23 cellular contexts compared by ENCODE assay signal in genomic region chr12:94010307-94010706, GRCh38.
A peak's percentile ranks its signal among the peaks of the same experiment; 100 is the strongest.
DNase-seq lines count a peak whose midpoint lies in the region; ATAC-seq, FAIRE-seq and TF ChIP-seq lines count a peak whose summit lies in the region.
"Had no signal": no experiment of that assay in that cellular context is flagged by ENCODE, and none has a peak within 500 bp of the region (broad histone marks: within the 10 kb centered on the region; RNA-seq: fewer than 3 reads in every experiment).

No MANE protein-coding gene starts in this region.

- H3K4me2 ChIP-seq in H1 (ENCODE audit: insufficient read depth in 1 of 2, low read depth in 2 of 2, low read length in 2 of 2), result peak overlapping the region in 1 of 2 experiments; percentile 23; a peak in 1 of 4 replicates
- H3K4me2 ChIP-seq: KMS-11 had no signal

- H3K18ac ChIP-seq in H1 (ENCODE audit: extremely low read depth, low read length), result no peak overlapping the region

- no peak overlapping the region for H3K27ac ChIP-seq in H1 (ENCODE audit: low read depth, low read length)
- H3K27ac ChIP-seq in iPS-20b (ENCODE audit: low read length), result no peak overlapping the region
- no peak overlapping the region for H3K27ac ChIP-seq in small intestine (ENCODE audit: low read depth in 1 of 2, low read length in 1 of 2)
- H3K27ac ChIP-seq: C4-2B, KMS-11, Peyer's patch, SJCRH30 had no signal

- CTCF ChIA-PET in H1 (lab: Charles Lee; ENCODE audit: partially characterized antibody), result interaction anchor here (0.8 to 1.4 kb wide), 3 partner anchors 15 to 91 kb away, joined by 3 to 4 read pairs (median 3); no protein-coding TSS in a partner anchor

- H3K4me3 ChIP-seq in H7 (ENCODE audit: insufficient read depth, low read depth, low read length), result no peak overlapping the region
- H3K4me3 ChIP-seq in H1 (ENCODE audit: extremely low read depth in 1 of 4, insufficient read depth in 2 of 4, low read depth in 3 of 4, low read length in 4 of 4), result no peak overlapping the region
- peak overlapping the region; percentile 17; the same call in 1 of the 2 replicates for H3K4me3 ChIP-seq in iPS-20b (ENCODE audit: low read length)
- no peak overlapping the region for H3K4me3 ChIP-seq in small intestine (ENCODE audit: low read depth in 1 of 2, low read length in 2 of 2)
- H3K4me3 ChIP-seq: Peyer's patch, SJCRH30 had no signal

- H3K4me1 ChIP-seq in H1 (replicated peaks in 1 of 4; ENCODE audit: control insufficient read depth in 3 of 4, insufficient read depth in 4 of 4, low read length in 3 of 4) (peaks cover 0 to 4% (median 3%) of the 10 kb centered on the region in 4 experiments; a peak in 4 of 7 replicates), iPS-20b (ENCODE audit: insufficient read depth, low read length) (peaks cover 14% of the 10 kb centered on the region; the same call in 1 of the 2 replicates), small intestine (ENCODE audit: control insufficient read depth in 2 of 2, insufficient read depth in 1 of 2, low read depth in 1 of 2, low read length in 1 of 2) (peaks cover 0 to 2% of the 10 kb centered on the region in 2 donors)
- H3K4me1 ChIP-seq: Peyer's patch, SJCRH30 had no signal

- no peaks in the 10 kb centered on the region for H3K9me3 ChIP-seq in H1 (ENCODE audit: insufficient read depth in 2 of 2, low read depth in 1 of 2, low read length in 1 of 2)
- H3K9me3 ChIP-seq in iPS-20b (ENCODE audit: insufficient read depth, low read depth, low read length), result no peaks in the 10 kb centered on the region
- H3K9me3 ChIP-seq in small intestine (ENCODE audit: control insufficient read depth, low read depth), result no peaks in the 10 kb centered on the region
- H3K9me3 ChIP-seq: Peyer's patch, SJCRH30 had no signal

- TF ChIP-seq RAD21 in H1 (IDR thresholded peaks at IDR 0.05 in 1 of 2, conservative IDR thresholded peaks at IDR 0.05 in 1 of 2; ENCODE audit: low read depth in 2 of 2, low read length in 2 of 2), result no peak

- no peak overlapping the region for H4K8ac ChIP-seq in H1 (ENCODE audit: extremely low read depth, insufficient read depth, low read length)

- no peaks in the 10 kb centered on the region for H3K36me3 ChIP-seq in H7 (replicated peaks; ENCODE audit: control insufficient read depth, insufficient read depth, low read length)
- no peaks in the 10 kb centered on the region for H3K36me3 ChIP-seq in H1 (ENCODE audit: control insufficient read depth in 2 of 4, insufficient read depth in 4 of 4, low read length in 3 of 4)
- H3K36me3 ChIP-seq in iPS-20b (ENCODE audit: insufficient read depth, low read depth, low read length), result no peaks in the 10 kb centered on the region
- no peaks in the 10 kb centered on the region for H3K36me3 ChIP-seq in small intestine (ENCODE audit: control insufficient read depth in 2 of 2, insufficient read depth in 2 of 2, low read length in 2 of 2)
- H3K36me3 ChIP-seq: Peyer's patch, SJCRH30 had no signal

- no peaks in the 10 kb centered on the region for H3K27me3 ChIP-seq in H7 (ENCODE audit: control insufficient read depth, insufficient read depth, low read length)
- no peaks in the 10 kb centered on the region for H3K27me3 ChIP-seq in H1 (replicated peaks in 1 of 4; ENCODE audit: control insufficient read depth in 3 of 4, extremely low read depth in 1 of 4, insufficient read depth in 3 of 4, low read length in 3 of 4)
- H3K27me3 ChIP-seq in iPS-20b (ENCODE audit: insufficient read depth, low read length), result no peaks in the 10 kb centered on the region
- no peaks in the 10 kb centered on the region for H3K27me3 ChIP-seq in small intestine (ENCODE audit: control insufficient read depth in 2 of 2, insufficient read depth in 2 of 2, low read length in 2 of 2)
- H3K27me3 ChIP-seq: Peyer's patch, SJCRH30 had no signal

- no peaks in the 10 kb centered on the region for H3K79me2 ChIP-seq in H1 (ENCODE audit: control insufficient read depth in 1 of 2, insufficient read depth in 2 of 2, low read length in 2 of 2)

- no peak overlapping the region for H3K56ac ChIP-seq in H1 (replicated peaks; ENCODE audit: insufficient read length, low read depth, low read length)

- 63% methylated on average over 3 of the region's 3 CpGs; no CpG with 5 or more reads in 1 of the 2 experiments for WGBS in H1 (ENCODE audit: extremely low coverage in 1 of 2, insufficient coverage in 1 of 2, insufficient read length in 1 of 2, insufficient replicate concordance in 2 of 2, low coverage in 1 of 2, low lambda C conversion rate in 2 of 2, missing lambda C conversion rate in 1 of 2), 2 experiments
- 87 to 93% (median 91%) methylated on average over 3 of the region's 3 CpGs for WGBS in small intestine, 3 donors

- TF ChIP-seq CTCF in H1 (IDR thresholded peaks at IDR 0.05; ENCODE audit: control extremely low read depth in 1 of 3, insufficient read depth in 1 of 3, low read depth in 1 of 3, low read length in 3 of 3), result no peak

- H2AFZ ChIP-seq in H1 (ENCODE audit: low read length), result no peak overlapping the region

- H2BK12ac ChIP-seq in H1 (ENCODE audit: low read depth, low read length), result no peak overlapping the region

- H2BK5ac ChIP-seq in H1 (ENCODE audit: low read depth, low read length), result no peak overlapping the region

- no peak for ATAC-seq in activated CD4-positive, CD25-positive, alpha-beta regulatory T cell treated with anti-CD3 and anti-CD28 coated beads, Interleukin-2, amount 50 U/mL, for 24 hours
- ATAC-seq: HCT116 had no signal

- H3K23ac ChIP-seq in H1 (ENCODE audit: insufficient read length), result no peak overlapping the region

- no peaks in the 10 kb centered on the region for H4K20me1 ChIP-seq in H1 (replicated peaks in 1 of 2; ENCODE audit: control insufficient read depth in 1 of 2, insufficient read depth in 2 of 2, low read length in 2 of 2)

- no peak overlapping the region for H2BK120ac ChIP-seq in H1 (replicated peaks; ENCODE audit: low read depth, low read length)

- FAIRE-seq in H1 (lab: Jason Lieb, UNC) (peak; percentile 95), small intestine (lab: Jason Lieb, UNC) (no peak)
- FAIRE-seq: A204.1, GM19239 had no signal

- peak in 1 of 2 experiments; percentile 63; a peak in 2 of 3 replicates for TF ChIP-seq POLR2A in H1 (IDR thresholded peaks at IDR 0.05; ENCODE audit: control extremely low read depth in 1 of 2, low read depth in 2 of 2, low read length in 2 of 2)

- H3K23me2 ChIP-seq in H1 (ENCODE audit: low read depth, low read length), result no peaks in the 10 kb centered on the region; the same call in 1 of the 2 replicates

- DNase-seq in H7 (peak; percentile 78), H1 (ENCODE audit: low read depth in 1 of 2, low spot score in 2 of 2) (peak; percentile 50 to 63), small intestine (peak; percentile 30), DMS53 (lab: John Stamatoyannopoulos, UW) (no peak)
- DNase-seq in stimulated activated CD4-positive, alpha-beta T cell treated with anti-CD3 and anti-CD28 coated beads, Interleukin-4, amount 100 ng/mL, for 24 hours, result no peak
- DNase-seq: Calu3; CD8-positive, alpha-beta memory T cell; EL; IMR-90; NCI-H1105; NCI-H2029 treated with DMSO at 0.1 percent for 48 hours; NCI-H226; NCI-H524 treated with DMSO at 0.1 percent for 48 hours; NCI-H82; Peyer's patch; SJCRH30 had no signal

- no peaks in the 10 kb centered on the region for H3K79me1 ChIP-seq in H1 (ENCODE audit: low read depth, low read length)

- no peak overlapping the region for H3K4ac ChIP-seq in H1 (replicated peaks; ENCODE audit: insufficient read length, low read depth, low read length)

- H3K9ac ChIP-seq in H1 (replicated peaks in 1 of 4; ENCODE audit: extremely low read depth in 1 of 4, low read depth in 3 of 4, low read length in 3 of 4), result no peak overlapping the region
- H3K9ac ChIP-seq in iPS-20b (ENCODE audit: low read depth, low read length), result no peak overlapping the region
- H3K9ac ChIP-seq: KMS-11 had no signal

- no peak overlapping the region for H3K14ac ChIP-seq in H1 (ENCODE audit: insufficient read length)

- H2BK15ac ChIP-seq in H1 (ENCODE audit: low read length), result no peak overlapping the region

- POLR2A ChIA-PET in H1 (lab: Charles Lee; ENCODE audit: partially characterized antibody), result interaction anchor here (0.9 kb wide), 1 partner anchor 10 kb away, joined by 3 read pairs; no protein-coding TSS in a partner anchor

- H4K5ac ChIP-seq in H1 (ENCODE audit: insufficient read length, low read depth, low read length), result peak overlapping the region; percentile 24

- no peak overlapping the region for H2BK20ac ChIP-seq in H1 (ENCODE audit: low read length)

- no peak overlapping the region for H4K91ac ChIP-seq in H1 (replicated peaks; ENCODE audit: insufficient read length, low read length)

- H2AK5ac ChIP-seq in H1 (ENCODE audit: low read depth, low read length), result no peak overlapping the region

- TF ChIP-seq EP300 in H1 (IDR thresholded peaks at IDR 0.05; ENCODE audit: borderline replicate concordance in 1 of 2, low read depth in 2 of 2, low read length in 2 of 2), result no peak

TF ChIP-seq in H1, 55 proteins besides CTCF, POLR2A, EP300 and RAD21:
- TF ChIP-seq EGR1 (IDR thresholded peaks at IDR 0.05; ENCODE audit: borderline replicate concordance, low read depth, low read length) (no peak), POLR2AphosphoS5 (IDR thresholded peaks at IDR 0.05; ENCODE audit: low read depth, low read length) (peak; percentile 42; the same call in 1 of the 2 replicates), TBP (IDR thresholded peaks at IDR 0.05; ENCODE audit: low read depth, low read length) (peak; percentile 46; the same call in 1 of the 2 replicates), CEBPB (IDR thresholded peaks at IDR 0.05; ENCODE audit: low read depth, low read length) (no peak), TAF1 (IDR thresholded peaks at IDR 0.05; ENCODE audit: low read depth, low read length) (peak; percentile 81), SP2 (IDR thresholded peaks at IDR 0.05; ENCODE audit: low read length) (no peak), SP1 (IDR thresholded peaks at IDR 0.05; ENCODE audit: low read depth, low read length) (0 out of 2 replicates have a peak, but pooled peaks have one; percentile 11), TCF12 (IDR thresholded peaks at IDR 0.05; ENCODE audit: low read depth, low read length) (peak; percentile 77; the same call in 1 of the 2 replicates), MAX (IDR thresholded peaks at IDR 0.05) (0 out of 2 replicates have a peak, but pooled peaks have one; percentile 16)

Comparison
In these comparisons a context has a peak if more than half of its experiments do, and no peak if none do; other contexts are left out.
1. DNase-seq: peak in H7 (single experiment), H1 (2 of 2) and small intestine (single experiment); none in DMS53 (single experiment) and stimulated activated CD4-positive, alpha-beta T cell treated with anti-CD3 and anti-CD28 coated beads, Interleukin-4, amount 100 ng/mL, for 24 hours (single experiment).